10 cellular contexts compared by ENCODE assay signal in the genomic region with DNA sequence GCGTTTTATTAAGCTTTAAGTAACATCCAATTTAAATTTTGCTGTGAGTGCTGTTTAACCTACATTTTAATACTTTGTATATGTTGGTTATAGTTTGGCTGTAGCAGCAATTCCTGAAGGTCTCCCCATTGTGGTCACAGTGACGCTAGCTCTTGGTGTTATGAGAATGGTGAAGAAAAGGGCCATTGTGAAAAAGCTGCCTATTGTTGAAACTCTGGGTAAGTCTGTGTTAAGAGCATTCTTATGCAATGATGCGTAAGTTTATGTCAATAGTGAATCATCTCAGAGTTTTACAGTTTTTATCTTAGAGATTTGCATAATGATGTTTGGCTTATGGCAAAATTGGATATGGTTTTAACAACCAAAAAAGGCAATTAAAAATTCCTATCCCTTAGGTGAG.
DNase-seq lines count a peak whose midpoint lies in the region; ATAC-seq, FAIRE-seq and TF ChIP-seq lines count a peak whose summit lies in the region.
"Had no signal": no experiment of that assay in that cellular context is flagged by ENCODE, and none has a peak within 500 bp of the region (broad histone marks: within the 10 kb centered on the region; RNA-seq: fewer than 3 reads in every experiment).

No MANE protein-coding gene starts in this region.

- no peaks in the 10 kb centered on the region for H3K27me3 ChIP-seq in HepG2 (ENCODE audit: control insufficient read depth in 1 of 2, insufficient read depth in 2 of 2, low read length in 2 of 2)
- H3K27me3 ChIP-seq in right lobe of liver: no peaks in the 10 kb centered on the region
- H3K27me3 ChIP-seq in testis: no peaks in the 10 kb centered on the region
- H3K27me3 ChIP-seq: BLaER1 had no signal

- no peak overlapping the region for H3K4me3 ChIP-seq in HepG2 (replicated peaks in 1 of 3; ENCODE audit: insufficient read depth in 1 of 3, low read depth in 2 of 3, low read length in 3 of 3)
- no peak overlapping the region for H3K4me3 ChIP-seq in right lobe of liver
- H3K4me3 ChIP-seq in testis: no peak overlapping the region
- H3K4me3 ChIP-seq: BLaER1 had no signal

- no peak for TF ChIP-seq RAD21 in HepG2 (CRISPR knock-in tag; IDR thresholded peaks at IDR 0.05)

- H3K4me1 ChIP-seq in HepG2 (ENCODE audit: insufficient read depth, low read length) (no peaks in the 10 kb centered on the region), right lobe of liver (no peaks in the 10 kb centered on the region), testis (no peaks in the 10 kb centered on the region)
- H3K4me1 ChIP-seq: BLaER1 had no signal

- H3K36me3 ChIP-seq in HepG2 (replicated peaks in 1 of 2; ENCODE audit: control insufficient read depth in 1 of 2, insufficient read depth in 2 of 2, low read length in 2 of 2): peaks cover 6 to 13% of the 10 kb centered on the region in 2 experiments; a peak in 4 of 5 replicates
- peaks cover 0 to 36% (median 2%) of the 10 kb centered on the region in 4 donors for H3K36me3 ChIP-seq in right lobe of liver
- H3K36me3 ChIP-seq in testis (ENCODE audit: low read depth, missing control alignments): no peaks in the 10 kb centered on the region

- in situ Hi-C loops in HepG2 (cut with HindIII; ENCODE audit: extremely low pct_ligation_motif_present, low pct_unique_long_range_greater_than_20kb): no loop called here

- TF ChIP-seq CTCF in HepG2 (CRISPR knock-in tag; IDR thresholded peaks at IDR 0.05) (no peak), right lobe of liver (IDR thresholded peaks at IDR 0.05) (no peak), testis (IDR thresholded peaks at IDR 0.05) (no peak)

- H3K27ac ChIP-seq in HepG2 (ENCODE audit: extremely low read length, insufficient read depth, low read length) (no peak overlapping the region), right lobe of liver (no peak overlapping the region), testis (no peak overlapping the region)
- H3K27ac ChIP-seq: BLaER1 had no signal

- no peak overlapping the region for H2AFZ ChIP-seq in HepG2 (ENCODE audit: low read length)

- no peaks in the 10 kb centered on the region for H3K79me2 ChIP-seq in HepG2 (ENCODE audit: insufficient read depth, low read length)

- no peak for TF ChIP-seq POLR2A in HepG2 (IDR thresholded peaks at IDR 0.05; ENCODE audit: insufficient read depth in 1 of 2, low read depth in 2 of 2, low read length in 2 of 2)
- TF ChIP-seq POLR2A in right lobe of liver (IDR thresholded peaks at IDR 0.05): no peak
- no peak for TF ChIP-seq POLR2A in testis (IDR thresholded peaks at IDR 0.05)

- no peak overlapping the region for H3K9ac ChIP-seq in HepG2 (ENCODE audit: insufficient read depth, low read depth, low read length)
- H3K9ac ChIP-seq: BLaER1 had no signal

- no peaks in the 10 kb centered on the region for H4K20me1 ChIP-seq in HepG2 (ENCODE audit: insufficient read depth, low read length)
- H4K20me1 ChIP-seq: BLaER1 had no signal

- DNase-seq in HepG2 (ENCODE audit: low spot score) (peak; percentile 76), right lobe of liver (no peak), SW 1271 (lab: John Stamatoyannopoulos, UW) (peak; percentile 71 to 83), glomerular endothelial cell (ENCODE audit: extremely low read depth, low read depth, low spot score) (peak; percentile 34), NCI-H1105 (lab: John Stamatoyannopoulos, UW) (no peak), testis (no peak)
- DNase-seq in activated CD4-positive, alpha-beta T cell treated with anti-CD3 and anti-CD28 coated beads, Interleukin-2, amount 50 U/mL, for 48 hours: no peak
- DNase-seq: central memory CD4-positive, alpha-beta T cell had no signal

- POLR2A ChIA-PET in HepG2 (lab: Yijun Ruan, JAX): no interaction called here

- intact Hi-C loops in HepG2 (cut with micrococcal nuclease; ENCODE audit: unreplicated experiment) (no loop called here), right lobe of liver (cut with DNase I) (no loop called here), testis (cut with DNase I; ENCODE audit: low total_unique reads) (no loop called here)

- TF ChIP-seq EP300 in HepG2 (IDR thresholded peaks at IDR 0.05; ENCODE audit: low read depth in 2 of 2, low read length in 2 of 2) (no peak), HepG2 (CRISPR knock-in tag; IDR thresholded peaks at IDR 0.05; ENCODE audit: borderline replicate concordance) (no peak)

- H3K9me3 ChIP-seq in HepG2 (ENCODE audit: low read length): no peaks in the 10 kb centered on the region
- no peaks in the 10 kb centered on the region for H3K9me3 ChIP-seq in right lobe of liver
- H3K9me3 ChIP-seq in testis: no peaks in the 10 kb centered on the region
- H3K9me3 ChIP-seq: BLaER1 had no signal

- no TSS peak for BruUV-seq in HepG2 (replicated peaks; lab: Mats Ljungman, UMichigan)

- no peak overlapping the region for H3K4me2 ChIP-seq in HepG2 (ENCODE audit: low read depth, low read length)
- H3K4me2 ChIP-seq: BLaER1 had no signal

- ATAC-seq in HepG2 (no peak), right lobe of liver (no peak), GM21786 (IDR thresholded peaks at IDR 0.05; ENCODE audit: unreplicated experiment) (no peak)

- CTCF ChIA-PET in HepG2 (lab: Yijun Ruan, JAX; ENCODE audit: low intra/inter-chr PET ratio, low total read pairs): no interaction called here

- WGBS in HepG2 (ENCODE audit: low lambda C conversion rate): 71% methylated on average over 3 of the region's 3 CpGs
- WGBS in right lobe of liver (ENCODE audit: insufficient coverage, low coverage, low lambda C conversion rate, missing lambda C conversion rate): 96% methylated on average over 2 of the region's 3 CpGs
- WGBS in testis, 2 donors: 90 to 93% methylated on average over 3 of the region's 3 CpGs

- FAIRE-seq in HepG2 (lab: Jason Lieb, UNC): no peak

TF ChIP-seq in HepG2, 621 proteins besides CTCF, POLR2A, EP300 and RAD21 (continues in another document):
- TF ChIP-seq, protein P1, sequence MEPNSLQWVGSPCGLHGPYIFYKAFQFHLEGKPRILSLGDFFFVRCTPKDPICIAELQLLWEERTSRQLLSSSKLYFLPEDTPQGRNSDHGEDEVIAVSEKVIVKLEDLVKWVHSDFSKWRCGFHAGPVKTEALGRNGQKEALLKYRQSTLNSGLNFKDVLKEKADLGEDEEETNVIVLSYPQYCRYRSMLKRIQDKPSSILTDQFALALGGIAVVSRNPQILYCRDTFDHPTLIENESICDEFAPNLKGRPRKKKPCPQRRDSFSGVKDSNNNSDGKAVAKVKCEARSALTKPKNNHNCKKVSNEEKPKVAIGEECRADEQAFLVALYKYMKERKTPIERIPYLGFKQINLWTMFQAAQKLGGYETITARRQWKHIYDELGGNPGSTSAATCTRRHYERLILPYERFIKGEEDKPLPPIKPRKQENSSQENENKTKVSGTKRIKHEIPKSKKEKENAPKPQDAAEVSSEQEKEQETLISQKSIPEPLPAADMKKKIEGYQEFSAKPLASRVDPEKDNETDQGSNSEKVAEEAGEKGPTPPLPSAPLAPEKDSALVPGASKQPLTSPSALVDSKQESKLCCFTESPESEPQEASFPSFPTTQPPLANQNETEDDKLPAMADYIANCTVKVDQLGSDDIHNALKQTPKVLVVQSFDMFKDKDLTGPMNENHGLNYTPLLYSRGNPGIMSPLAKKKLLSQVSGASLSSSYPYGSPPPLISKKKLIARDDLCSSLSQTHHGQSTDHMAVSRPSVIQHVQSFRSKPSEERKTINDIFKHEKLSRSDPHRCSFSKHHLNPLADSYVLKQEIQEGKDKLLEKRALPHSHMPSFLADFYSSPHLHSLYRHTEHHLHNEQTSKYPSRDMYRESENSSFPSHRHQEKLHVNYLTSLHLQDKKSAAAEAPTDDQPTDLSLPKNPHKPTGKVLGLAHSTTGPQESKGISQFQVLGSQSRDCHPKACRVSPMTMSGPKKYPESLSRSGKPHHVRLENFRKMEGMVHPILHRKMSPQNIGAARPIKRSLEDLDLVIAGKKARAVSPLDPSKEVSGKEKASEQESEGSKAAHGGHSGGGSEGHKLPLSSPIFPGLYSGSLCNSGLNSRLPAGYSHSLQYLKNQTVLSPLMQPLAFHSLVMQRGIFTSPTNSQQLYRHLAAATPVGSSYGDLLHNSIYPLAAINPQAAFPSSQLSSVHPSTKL (CRISPR knock-in tag; IDR thresholded peaks at IDR 0.05): peak; percentile 30; the same call in 1 of the 2 replicates
- TF ChIP-seq, protein P2, sequence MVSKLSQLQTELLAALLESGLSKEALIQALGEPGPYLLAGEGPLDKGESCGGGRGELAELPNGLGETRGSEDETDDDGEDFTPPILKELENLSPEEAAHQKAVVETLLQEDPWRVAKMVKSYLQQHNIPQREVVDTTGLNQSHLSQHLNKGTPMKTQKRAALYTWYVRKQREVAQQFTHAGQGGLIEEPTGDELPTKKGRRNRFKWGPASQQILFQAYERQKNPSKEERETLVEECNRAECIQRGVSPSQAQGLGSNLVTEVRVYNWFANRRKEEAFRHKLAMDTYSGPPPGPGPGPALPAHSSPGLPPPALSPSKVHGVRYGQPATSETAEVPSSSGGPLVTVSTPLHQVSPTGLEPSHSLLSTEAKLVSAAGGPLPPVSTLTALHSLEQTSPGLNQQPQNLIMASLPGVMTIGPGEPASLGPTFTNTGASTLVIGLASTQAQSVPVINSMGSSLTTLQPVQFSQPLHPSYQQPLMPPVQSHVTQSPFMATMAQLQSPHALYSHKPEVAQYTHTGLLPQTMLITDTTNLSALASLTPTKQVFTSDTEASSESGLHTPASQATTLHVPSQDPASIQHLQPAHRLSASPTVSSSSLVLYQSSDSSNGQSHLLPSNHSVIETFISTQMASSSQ (IDR thresholded peaks at IDR 0.05; ENCODE audit: low read depth): no peak
- TF ChIP-seq, protein P2 (CRISPR knock-in tag; IDR thresholded peaks at IDR 0.05; ENCODE audit: borderline replicate concordance): no peak
- TF ChIP-seq CEBPG (CRISPR knock-in tag; IDR thresholded peaks at IDR 0.05): 0 out of 2 replicates have a peak, but pooled peaks have one; percentile 20
- no peak for TF ChIP-seq ZNF720 (CRISPR knock-in tag; IDR thresholded peaks at IDR 0.05)
- TF ChIP-seq BRCA1 (CRISPR knock-in tag; IDR thresholded peaks at IDR 0.05): no peak
- no peak for TF ChIP-seq EZH2 (conservative IDR thresholded peaks at IDR 0.05; ENCODE audit: low read depth, low read length)
- no peak for TF ChIP-seq FOXA1 (IDR thresholded peaks at IDR 0.05)
- TF ChIP-seq FOXA1 (CRISPR knock-in tag; IDR thresholded peaks at IDR 0.05): 0 out of 2 replicates have a peak, but pooled peaks have one; percentile 41

Comparison
In these comparisons a context has a peak if more than half of its experiments do, and no peak if none do; other contexts are left out.
1. DNase-seq: peak in HepG2 (single experiment), SW 1271 (2 of 2) and glomerular endothelial cell (single experiment); none in right lobe of liver (0 of 3), NCI-H1105 (single experiment), activated CD4-positive, alpha-beta T cell treated with anti-CD3 and anti-CD28 coated beads, Interleukin-2, amount 50 U/mL, for 48 hours (0 of 2) and testis (single experiment).